Comparison of ENCODE assay signal across 8 cellular contexts in genomic region chr12:124369055-124369900, GRCh38.
DNase-seq lines count a peak whose midpoint lies in the region; ATAC-seq and TF ChIP-seq lines count a peak whose summit lies in the region.

No MANE protein-coding gene starts in this region.

- DNase-seq in colonic mucosa (peak; percentile 82), right lobe of liver (peak; percentile 92 to 97 (median 95)), superior temporal gyrus (ENCODE audit: extremely low spot score) (peak; percentile 87), activated gamma-delta T cell (lab: John Stamatoyannopoulos, UW) (no peak)
- DNase-seq in stimulated activated naive CD4-positive, alpha-beta T cell (lab: John Stamatoyannopoulos, UW), result no peak

- peaks cover 74% of the 10 kb centered on the region for H3K36me3 ChIP-seq in HUES6 (ENCODE audit: control insufficient read depth, insufficient read depth, low read length)
- no peaks in the 10 kb centered on the region for H3K36me3 ChIP-seq in colonic mucosa
- no peaks in the 10 kb centered on the region for H3K36me3 ChIP-seq in right lobe of liver

- TF ChIP-seq POLR2A in right lobe of liver (IDR thresholded peaks at IDR 0.05), result no peak

- H3K27me3 ChIP-seq in HUES6 (ENCODE audit: control insufficient read depth, insufficient read depth, low read length) (no peaks in the 10 kb centered on the region), colonic mucosa (no peaks in the 10 kb centered on the region), right lobe of liver (no peaks in the 10 kb centered on the region)

- intact Hi-C loops in colonic mucosa (cut with DNase I) (loop anchor here (10.0 kb wide), 1 partner anchor 56 kb away; no protein-coding TSS in a partner anchor), right lobe of liver (cut with DNase I) (no loop called here)

- peak; percentile 22 for TF ChIP-seq CTCF in colonic mucosa (IDR thresholded peaks at IDR 0.05)
- peak; percentile 26 to 57 (median 46) for TF ChIP-seq CTCF in right lobe of liver (IDR thresholded peaks at IDR 0.05)

- no peaks in the 10 kb centered on the region for H3K4me1 ChIP-seq in HUES6 (ENCODE audit: control insufficient read depth, insufficient read depth, low read length)
- H3K4me1 ChIP-seq in colonic mucosa, result peaks cover 31% of the 10 kb centered on the region
- peaks cover 0 to 40% (median 20%) of the 10 kb centered on the region in 4 donors for H3K4me1 ChIP-seq in right lobe of liver

- H3K9me3 ChIP-seq in HUES6 (ENCODE audit: control insufficient read depth, insufficient read depth, low read depth, low read length) (no peaks in the 10 kb centered on the region), colonic mucosa (no peaks in the 10 kb centered on the region), right lobe of liver (no peaks in the 10 kb centered on the region)

- ATAC-seq in right lobe of liver (peak; percentile 80 to 88 (median 84)), HG03571 (IDR thresholded peaks at IDR 0.05; ENCODE audit: unreplicated experiment) (no peak), GM19035 (IDR thresholded peaks at IDR 0.05; ENCODE audit: unreplicated experiment) (no peak)

- WGBS in right lobe of liver (ENCODE audit: insufficient coverage, low coverage, low lambda C conversion rate, missing lambda C conversion rate), result 83% methylated on average over 1 of the region's 41 CpGs

- H3K27ac ChIP-seq in HUES6 (ENCODE audit: low read depth, low read length) (peak overlapping the region; percentile 47; the same call in 1 of the 2 replicates), colonic mucosa (peak overlapping the region; percentile 78), right lobe of liver (peak overlapping the region; percentile 27 to 77 (median 74))

- no peak overlapping the region for H3K4me3 ChIP-seq in HUES6 (ENCODE audit: low read depth, low read length)
- no peak overlapping the region for H3K4me3 ChIP-seq in colonic mucosa
- no peak overlapping the region for H3K4me3 ChIP-seq in right lobe of liver

- H3K9ac ChIP-seq in HUES6 (ENCODE audit: low read length) (peak overlapping the region; percentile 2), colonic mucosa (ENCODE audit: low read depth in 2 of 2, low read length in 2 of 2) (peak overlapping the region; percentile 51 to 56)

Comparison
In these comparisons a context has a peak if more than half of its experiments do, and no peak if none do; other contexts are left out.
1. DNase-seq: peak in colonic mucosa (single experiment), right lobe of liver (3 of 3) and superior temporal gyrus (single experiment); none in activated gamma-delta T cell (single experiment) and stimulated activated naive CD4-positive, alpha-beta T cell (0 of 6).
2. ATAC-seq: peak in right lobe of liver (4 of 4); none in HG03571 (single experiment) and GM19035 (single experiment).
3. Peak in every context shown above with its lines, with median percentiles within 50 percentile points of each other: H3K27ac ChIP-seq.